ENCODE assay signal across 9 cellular contexts in the genomic region with DNA sequence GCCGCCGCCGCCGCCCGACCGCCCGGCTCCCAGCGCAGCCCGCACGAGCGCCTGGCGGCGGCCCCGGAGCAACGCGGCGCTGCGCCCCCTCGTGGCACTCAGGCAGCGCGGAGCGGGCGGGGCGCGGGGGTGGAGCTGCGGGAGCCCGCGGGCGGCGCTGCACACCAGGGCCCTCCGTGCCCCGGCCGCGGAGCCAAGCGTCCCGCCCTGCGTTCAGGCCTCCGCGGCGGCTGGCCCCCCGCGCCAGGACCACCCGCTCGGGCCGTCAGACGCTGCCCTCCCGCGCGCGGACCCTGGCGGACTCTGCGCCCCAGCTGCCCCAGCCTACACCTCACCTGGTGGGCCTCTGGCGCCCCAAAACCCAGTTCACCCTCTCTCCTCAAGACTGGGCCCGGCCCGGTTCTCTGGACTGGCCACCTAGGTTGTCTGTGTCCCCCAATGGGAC. TPM values are rescaled to one million over a fixed set of nuclear protein-coding genes. Genes with fewer than 3 reads are reported as not detected.
A peak's percentile ranks its signal among the peaks of the same experiment; 100 is the strongest.
DNase-seq lines count a peak whose midpoint lies in the region; ATAC-seq and TF ChIP-seq lines count a peak whose summit lies in the region.
"Had no signal": no experiment of that assay in that cellular context is flagged by ENCODE, and none has a peak within 500 bp of the region (broad histone marks: within the 10 kb centered on the region; RNA-seq: fewer than 3 reads in every experiment).

A gene (minus strand): TSS at position 75 of the 445 bp plus-strand sequence. CDS start 71,159 bp downstream, outside the sequence.

- H3K23ac ChIP-seq in trophoblast cell (ENCODE audit: low read length): no peak within 1 kb of the TSS

- peak within 1 kb of the TSS; percentile 4 for H3K14ac ChIP-seq in trophoblast cell (ENCODE audit: low read length)

- H3K18ac ChIP-seq in trophoblast cell (ENCODE audit: low read length): peak within 1 kb of the TSS; percentile 30

- in situ Hi-C loops in transverse colon (cut with MboI; ENCODE audit: low pct_ligation_motif_present in 1 of 4, low pct_unique_long_range_greater_than_20kb in 1 of 4, low sequenced_read_pairs in 3 of 4): no loop called here

- WGBS in trophoblast cell (ENCODE audit: extremely low coverage, insufficient coverage, insufficient read length): no CpG with 5 or more reads among the region's 55 CpGs
- 8% methylated on average over 19 of the region's 55 CpGs; no CpG with 5 or more reads in 1 of the 2 donors for WGBS in transverse colon (ENCODE audit: low coverage in 1 of 2), 2 donors

- H3K9me3 Mint-ChIP-seq in activated naive CD4-positive, alpha-beta T cell treated with anti-CD3 and anti-CD28 coated beads, Interleukin-2, amount 10 ng/mL, durations not matched to agents 7 days and 5 days: peaks cover 10% of the 10 kb centered on the region

- H3K36me3 Mint-ChIP-seq in activated naive CD4-positive, alpha-beta T cell treated with anti-CD3 and anti-CD28 coated beads, Interleukin-2, amount 10 ng/mL, durations not matched to agents 7 days and 5 days: no peaks in the 10 kb centered on the region

- H2AFZ ChIP-seq in trophoblast cell (ENCODE audit: insufficient read depth, low read length, poor library complexity): peak within 1 kb of the TSS; percentile 75

- H3K27ac ChIP-seq in trophoblast cell (ENCODE audit: low read depth, low read length) (no peak within 1 kb of the TSS), transverse colon (no peak within 1 kb of the TSS)
- H3K27ac ChIP-seq: skin epidermis had no signal

- peaks cover 54% of the 10 kb centered on the region for H3K27me3 Mint-ChIP-seq in activated naive CD4-positive, alpha-beta T cell treated with anti-CD3 and anti-CD28 coated beads, Interleukin-2, amount 10 ng/mL, durations not matched to agents 7 days and 5 days

- TF ChIP-seq EP300 in transverse colon (IDR thresholded peaks at IDR 0.05; ENCODE audit: low read depth): no peak

- intact Hi-C loops in transverse colon (cut with DNase I; ENCODE audit: low total_unique reads): no loop called here

- H3K27ac Mint-ChIP-seq in activated naive CD4-positive, alpha-beta T cell treated with anti-CD3 and anti-CD28 coated beads, Interleukin-2, amount 10 ng/mL, durations not matched to agents 7 days and 5 days: no peak within 1 kb of the TSS

- no peak within 1 kb of the TSS for H2BK120ac ChIP-seq in trophoblast cell (ENCODE audit: insufficient read depth, low read length, poor library complexity)

- peak within 1 kb of the TSS; percentile 30 for H3K4me3 Mint-ChIP-seq in activated naive CD4-positive, alpha-beta T cell treated with anti-CD3 and anti-CD28 coated beads, Interleukin-2, amount 10 ng/mL, durations not matched to agents 7 days and 5 days

- CTCF ChIA-PET in activated naive CD4-positive, alpha-beta T cell treated with anti-CD3 and anti-CD28 coated beads, Interleukin-2, amount 10 ng/mL, durations not matched to agents 7 days and 5 days (lab: Charles Lee): interaction anchor here (0.7 to 2.0 kb wide), 4 partner anchors 10 to 87 kb away, joined by 3 to 9 read pairs (median 3); no protein-coding TSS in a partner anchor

- H3K4me3 ChIP-seq in trophoblast cell (ENCODE audit: low read depth, low read length): peak within 1 kb of the TSS; percentile 73
- peak within 1 kb of the TSS in 3 of 4 donors; percentile 29 to 57 (median 37) for H3K4me3 ChIP-seq in transverse colon

- H4K8ac ChIP-seq in trophoblast cell (ENCODE audit: low read depth, low read length): peak within 1 kb of the TSS; percentile 34

- peak within 1 kb of the TSS; percentile 82 for H3K4me2 ChIP-seq in trophoblast cell (ENCODE audit: low read length)

- peak; percentile 76 for ATAC-seq in HG03103 (IDR thresholded peaks at IDR 0.05; ENCODE audit: low read depth, unreplicated experiment)

- H2BK5ac ChIP-seq in trophoblast cell (ENCODE audit: low read depth, low read length, poor library complexity): no peak within 1 kb of the TSS

- H3K9me3 ChIP-seq in trophoblast cell (ENCODE audit: insufficient read depth, low read depth, low read length): peaks cover 8% of the 10 kb centered on the region
- H3K9me3 ChIP-seq in transverse colon: no peaks in the 10 kb centered on the region

- peaks cover 5% of the 10 kb centered on the region for H3K4me1 Mint-ChIP-seq in activated naive CD4-positive, alpha-beta T cell treated with anti-CD3 and anti-CD28 coated beads, Interleukin-2, amount 10 ng/mL, durations not matched to agents 7 days and 5 days

- peaks cover 7% of the 10 kb centered on the region for H3K27me3 ChIP-seq in trophoblast cell (ENCODE audit: insufficient read depth, low read length)
- peaks cover 30% of the 10 kb centered on the region for H3K27me3 ChIP-seq in transverse colon

- peak within 1 kb of the TSS; percentile 63 for H4K12ac ChIP-seq in trophoblast cell (ENCODE audit: low read depth, low read length)

- H3K9ac ChIP-seq in trophoblast cell (ENCODE audit: low read length): no peak within 1 kb of the TSS

- no peak within 1 kb of the TSS for H4K91ac ChIP-seq in trophoblast cell (ENCODE audit: low read depth, low read length)

- no peaks in the 10 kb centered on the region for H3K79me2 ChIP-seq in trophoblast cell (ENCODE audit: control insufficient read depth, insufficient read depth, low read length, poor library complexity)

- no peak within 1 kb of the TSS for H2AK5ac ChIP-seq in trophoblast cell (ENCODE audit: low read length)

- H3K36me3 ChIP-seq in trophoblast cell (ENCODE audit: control insufficient read depth in 1 of 2, insufficient read depth in 2 of 2, low read length in 2 of 2): no peaks in the 10 kb centered on the region
- H3K36me3 ChIP-seq in transverse colon: no peaks in the 10 kb centered on the region

- no peak within 1 kb of the TSS for H2BK12ac ChIP-seq in trophoblast cell (ENCODE audit: low read length)

- H3K4me1 ChIP-seq in trophoblast cell (ENCODE audit: control insufficient read depth in 1 of 2, insufficient read depth in 2 of 2, low read length in 2 of 2): peaks cover 5 to 6% of the 10 kb centered on the region in 2 experiments
- peaks cover 0 to 13% (median 7%) of the 10 kb centered on the region in 4 donors for H3K4me1 ChIP-seq in transverse colon

- DNase-seq in NCI-H1105 treated with DMSO at 0.1 percent for 48 hours (lab: John Stamatoyannopoulos, UW) (peak; percentile 9), NCI-H1105 (lab: John Stamatoyannopoulos, UW) (no peak), RPMI7951 (ENCODE audit: low read depth) (peak; percentile 42), glomerular visceral epithelial cell (ENCODE audit: extremely low spot score) (peak; percentile 68), trophoblast cell (peak; percentile 66 to 89), transverse colon (peak; percentile 68)
- DNase-seq in activated naive CD4-positive, alpha-beta T cell treated with anti-CD3 and anti-CD28 coated beads, Interleukin-2, amount 10 ng/mL, durations not matched to agents 7 days and 5 days: peak; percentile 67

- no peak for TF ChIP-seq POLR2A in transverse colon (IDR thresholded peaks at IDR 0.05)

- no peak within 1 kb of the TSS for H3K4ac ChIP-seq in trophoblast cell (ENCODE audit: low read depth, low read length)

- H3K79me1 ChIP-seq in trophoblast cell (ENCODE audit: low read length): no peaks in the 10 kb centered on the region

- peak in 3 of 5 experiments; percentile 12 to 22 (median 15) for TF ChIP-seq CTCF in transverse colon (IDR thresholded peaks at IDR 0.05)

RNA-seq across cellular contexts. Expression of the gene that starts here (rescaled TPM):
- 0.24 and 2.0 TPM in 2 replicates for total RNA-seq in RPMI7951 (2014; rRNA removed; shearing (Covaris generic))
- 0.56 and 0.78 TPM in 2 replicates for polyA plus RNA-seq in trophoblast cell (2013)
- 1 to 10 TPM in 1 of 4 donors, under 1 TPM in 1, not detected in 2; 0.14 to 3.0 TPM for total RNA-seq in transverse colon
